ENCODE assay signal across 14 cellular contexts in genomic region chr2:145421841-145422240, GRCh38.
"Had no signal": no experiment of that assay in that cellular context is flagged by ENCODE, and none has a peak within 500 bp of the region (broad histone marks: within the 10 kb centered on the region; RNA-seq: fewer than 3 reads in every experiment).

No MANE protein-coding gene starts in this region.

- H3K4me3 Mint-ChIP-seq: activated naive CD8-positive, alpha-beta T cell treated with anti-CD3 and anti-CD28 coated beads for 36 hours; activated T-helper 1 cell treated with anti-CD3 and anti-CD28 coated beads, Interleukin-12 subunit alpha, Interleukin-12 subunit beta, Interleukin-2, Interleukin-4 antibody, amounts not matched to agents 30 ng/mL and 10 ng/mL and 1 ng/mL, durations not matched to agents 14 hours and 24 hours and 36 hours; dendritic cell treated with granulocyte-macrophage colony-stimulating factor and Interleukin-4, amounts not matched to agents 40 ng/mL and 50 ng/mL, for 4 days; effector memory CD8-positive, alpha-beta T cell; naive thymus-derived CD8-positive, alpha-beta T cell; T-helper 2 cell treated with Interferon-gamma antibody and Interleukin-4, amounts not matched to agents 5 μg/mL and 100 μg/mL, for 36 hours had no signal

- H3K4me3 ChIP-seq: hepatocyte, left lung, pancreas, sigmoid colon, stomach had no signal

- DNase-seq: activated CD4-positive, alpha-beta T cell treated with anti-CD3 and anti-CD28 coated beads, Interleukin-2, amount 50 U/mL, for 1 hour; activated CD8-positive, alpha-beta memory T cell treated with anti-CD3 and anti-CD28 coated beads for 24 hours; activated naive CD8-positive, alpha-beta T cell treated with anti-CD3 and anti-CD28 coated beads for 36 hours; effector memory CD8-positive, alpha-beta T cell; left lung; naive thymus-derived CD8-positive, alpha-beta T cell; pancreas; sigmoid colon; stimulated activated CD4-positive, alpha-beta T cell treated with anti-CD3 and anti-CD28 coated beads, Interleukin-1b, Interleukin-23, amount 100 ng/mL, for 48 hours; stomach had no signal

- H3K4me1 Mint-ChIP-seq: activated naive CD8-positive, alpha-beta T cell treated with anti-CD3 and anti-CD28 coated beads for 36 hours; naive thymus-derived CD8-positive, alpha-beta T cell had no signal

- H3K27ac Mint-ChIP-seq: activated naive CD8-positive, alpha-beta T cell treated with anti-CD3 and anti-CD28 coated beads for 36 hours; activated T-helper 1 cell treated with anti-CD3 and anti-CD28 coated beads, Interleukin-12 subunit alpha, Interleukin-12 subunit beta, Interleukin-2, Interleukin-4 antibody, amounts not matched to agents 30 ng/mL and 10 ng/mL and 1 ng/mL, durations not matched to agents 14 hours and 24 hours and 36 hours; dendritic cell treated with granulocyte-macrophage colony-stimulating factor and Interleukin-4, amounts not matched to agents 40 ng/mL and 50 ng/mL, for 4 days; effector memory CD8-positive, alpha-beta T cell; naive thymus-derived CD8-positive, alpha-beta T cell; T-helper 2 cell treated with Interferon-gamma antibody and Interleukin-4, amounts not matched to agents 5 μg/mL and 100 μg/mL, for 36 hours had no signal

- H3K36me3 Mint-ChIP-seq: activated naive CD8-positive, alpha-beta T cell treated with anti-CD3 and anti-CD28 coated beads for 36 hours had no signal
